Comparison of ENCODE assay signal across 13 cellular contexts in the genomic region with DNA sequence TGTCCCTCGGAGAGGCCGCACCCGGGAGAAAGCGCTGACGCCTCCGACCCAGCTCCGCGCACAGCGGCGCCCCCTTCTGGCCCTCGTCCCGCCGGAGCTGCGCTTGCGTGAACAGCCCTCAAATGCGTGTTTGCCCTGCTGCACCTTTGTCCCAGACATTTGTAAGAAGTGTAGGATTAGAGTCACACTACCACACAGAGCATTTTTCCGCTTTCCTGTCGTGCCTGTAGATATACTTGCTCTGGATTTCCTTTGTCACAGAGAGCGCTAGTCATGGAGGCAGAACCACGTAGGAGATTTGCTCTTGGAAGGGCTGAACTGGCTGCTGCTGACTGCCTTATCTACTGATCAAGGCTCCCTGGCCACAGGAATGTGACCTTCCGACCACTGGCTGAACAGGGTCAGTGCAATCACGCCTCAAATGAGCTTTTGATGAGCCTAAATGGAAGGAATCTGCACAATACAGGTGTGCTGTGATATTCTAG.
DNase-seq lines count a peak whose midpoint lies in the region; ATAC-seq, FAIRE-seq and TF ChIP-seq lines count a peak whose summit lies in the region.
"Had no signal": no experiment of that assay in that cellular context is flagged by ENCODE, and none has a peak within 500 bp of the region (broad histone marks: within the 10 kb centered on the region; RNA-seq: fewer than 3 reads in every experiment).

No MANE protein-coding gene starts in this region.

- H3K79me2 ChIP-seq in K562 (ENCODE audit: control insufficient read depth, insufficient read depth, low read length) = no peaks in the 10 kb centered on the region

- TF ChIP-seq POLR2A in K562 (conservative IDR thresholded peaks at IDR 0.05) = no peak

- POLR2A ChIA-PET in K562 (lab: Yijun Ruan, JAX) = interaction anchor here (0.5 to 0.7 kb wide), 2 partner anchors 483 to 583 kb away, joined by 3 to 4 read pairs; no protein-coding TSS in a partner anchor

- H3K27me3 ChIP-seq in K562 (ENCODE audit: control insufficient read depth in 2 of 2, insufficient read depth in 2 of 2, low read length in 2 of 2) = no peaks in the 10 kb centered on the region
- peaks cover 0 to 2% of the 10 kb centered on the region in 2 donors for H3K27me3 ChIP-seq in aorta (ENCODE audit: control insufficient read depth in 1 of 2, insufficient read depth in 2 of 2, low read length in 1 of 2)

- BruUV-seq in K562 (replicated peaks; lab: Mats Ljungman, UMichigan) = no TSS peak
- BruUV-seq in Calu3 (replicated peaks; lab: Mats Ljungman, UMichigan) = no TSS peak

- H3K4me3 ChIP-seq in GM12864 (ENCODE audit: low read depth, low read length) (no peak overlapping the region), K562 (no peak overlapping the region), aorta (ENCODE audit: low read length in 2 of 2) (no peak overlapping the region)
- H3K4me3 ChIP-seq in Jurkat, Clone E6-1 (ENCODE audit: low read length) = no peak overlapping the region

- no peak overlapping the region for H3K9ac ChIP-seq in K562 (ENCODE audit: insufficient read depth in 1 of 2, low read depth in 2 of 2, low read length in 2 of 2)

- H3K4me3 Mint-ChIP-seq in mesothelial cell of epicardium (peak overlapping the region; percentile 53), Calu3 (ENCODE audit: low read depth, unreplicated experiment) (no peak overlapping the region)
- H3K4me3 Mint-ChIP-seq: dendritic cell treated with granulocyte-macrophage colony-stimulating factor and Interleukin-4, amounts not matched to agents 40 ng/mL and 50 ng/mL, for 4 days had no signal

- DNase-seq in GM12864 (ENCODE audit: low read depth) (no peak), K562 (ENCODE audit: extremely low read depth in 1 of 4, low spot score in 3 of 4) (peak; percentile 10 to 32 (median 22)), mesothelial cell of epicardium (ENCODE audit: low spot score in 2 of 2, unreplicated experiment in 2 of 2) (peak; percentile 37 to 76), AG08395 (ENCODE audit: low spot score) (no peak), aorta (no peak), NOMO-1 (lab: John Stamatoyannopoulos, UW; ENCODE audit: unreplicated experiment in 2 of 2) (no peak), Calu3 (no peak)
- peak; percentile 4 for DNase-seq in Jurkat, Clone E6-1 (ENCODE audit: low read depth, low spot score)
- DNase-seq: NCI-H146, T-helper 1 cell had no signal

- intact Hi-C loops in K562 (cut with micrococcal nuclease) = no loop called here
- intact Hi-C loops in aorta (cut with DNase I) = no loop called here
- intact Hi-C loops in Calu3 (cut with micrococcal nuclease; ENCODE audit: unreplicated experiment) = no loop called here

- TF ChIP-seq RAD21 in K562 (CRISPR knock-in tag; conservative IDR thresholded peaks at IDR 0.05 in 1 of 2, IDR thresholded peaks at IDR 0.05 in 1 of 2) = no peak

- peaks cover 8% of the 10 kb centered on the region for H3K4me1 Mint-ChIP-seq in mesothelial cell of epicardium
- H3K4me1 Mint-ChIP-seq in Calu3 (ENCODE audit: low read depth, unreplicated experiment) = no peaks in the 10 kb centered on the region

- H3K27me3 Mint-ChIP-seq in mesothelial cell of epicardium (ENCODE audit: low read depth) (peaks cover 18% of the 10 kb centered on the region), Calu3 (ENCODE audit: unreplicated experiment) (no peaks in the 10 kb centered on the region)

- no peak for TF ChIP-seq EP300 in K562 (IDR thresholded peaks at IDR 0.05; ENCODE audit: low read length)

- H4K20me1 ChIP-seq in K562 (replicated peaks; ENCODE audit: control insufficient read depth, insufficient read depth, low read length) = no peaks in the 10 kb centered on the region

- H3K9me3 ChIP-seq in K562 (replicated peaks; ENCODE audit: control insufficient read depth, insufficient read depth, low read depth, low read length) (no peaks in the 10 kb centered on the region), aorta (ENCODE audit: control insufficient read depth, low read length) (peaks cover 3% of the 10 kb centered on the region)

- H3K9me3 Mint-ChIP-seq in mesothelial cell of epicardium (no peaks in the 10 kb centered on the region), Calu3 (ENCODE audit: low read depth, unreplicated experiment) (no peaks in the 10 kb centered on the region)
- H3K9me3 Mint-ChIP-seq: activated T-helper 2 cell treated with anti-CD3 and anti-CD28 coated beads, Interferon-gamma antibody, Interleukin-2, Interleukin-4, amounts not matched to agents 10 μg/mL and 5 μg/mL and 100 μg/mL, durations not matched to agents 14 hours and 24 hours and 36 hours; dendritic cell treated with granulocyte-macrophage colony-stimulating factor and Interleukin-4, amounts not matched to agents 40 ng/mL and 50 ng/mL, for 4 days had no signal

- WGBS in K562 (ENCODE audit: insufficient coverage, low coverage, missing lambda C conversion rate) = under 1% methylated on average over 15 of the region's 22 CpGs
- 2% methylated on average over 22 of the region's 22 CpGs for WGBS in aorta, 2 donors

- CTCF ChIA-PET in K562 (lab: Yijun Ruan, JAX; ENCODE audit: low intra/inter-chr PET ratio) = interaction anchor here (1.4 kb wide), 1 partner anchor 127 kb away, joined by 5 read pairs; no protein-coding TSS in a partner anchor
- CTCF ChIA-PET in Calu3 (lab: Charles Lee) = no interaction called here

- H3K4me1 ChIP-seq in K562 (replicated peaks in 1 of 2; ENCODE audit: control insufficient read depth in 2 of 2, insufficient read depth in 2 of 2, low read length in 2 of 2) = peaks cover 0 to 6% of the 10 kb centered on the region in 2 experiments; a peak in 1 of 5 replicates
- no peaks in the 10 kb centered on the region for H3K4me1 ChIP-seq in aorta (ENCODE audit: control insufficient read depth in 1 of 2, insufficient read depth in 2 of 2, low read length in 2 of 2)

- in situ Hi-C loops in K562 (cut with MboI) = no loop called here

- no peak for FAIRE-seq in K562 (lab: Jason Lieb, UNC)
- FAIRE-seq: G401.6 had no signal

- H3K4me2 ChIP-seq in K562 (ENCODE audit: insufficient read depth, low read length) = no peak overlapping the region

- no peak overlapping the region for H3K27ac Mint-ChIP-seq in mesothelial cell of epicardium
- no peak overlapping the region for H3K27ac Mint-ChIP-seq in Calu3 (ENCODE audit: unreplicated experiment)
- H3K27ac Mint-ChIP-seq: activated T-helper 2 cell treated with anti-CD3 and anti-CD28 coated beads, Interferon-gamma antibody, Interleukin-2, Interleukin-4, amounts not matched to agents 10 μg/mL and 5 μg/mL and 100 μg/mL, durations not matched to agents 14 hours and 24 hours and 36 hours; dendritic cell treated with granulocyte-macrophage colony-stimulating factor and Interleukin-4, amounts not matched to agents 40 ng/mL and 50 ng/mL, for 4 days had no signal

- H3K27ac ChIP-seq in K562 (ENCODE audit: extremely low read depth, low read depth, low read length) (no peak overlapping the region), aorta (ENCODE audit: low read depth in 1 of 2, low read length in 2 of 2) (no peak overlapping the region)

- no peaks in the 10 kb centered on the region for H3K36me3 ChIP-seq in K562 (ENCODE audit: control insufficient read depth, insufficient read depth, low read length)
- no peaks in the 10 kb centered on the region for H3K36me3 ChIP-seq in aorta (ENCODE audit: control insufficient read depth in 1 of 2, insufficient read depth in 2 of 2, low read length in 1 of 2)

- ATAC-seq in K562 = peak; percentile 90
- no peak for ATAC-seq in aorta (ENCODE audit: low FRiP score)

- H3K9me1 ChIP-seq in K562 (ENCODE audit: control insufficient read depth, insufficient read depth, low read length) = no peaks in the 10 kb centered on the region

- H2AFZ ChIP-seq in K562 (ENCODE audit: low read depth, low read length) = no peak overlapping the region

- H3K36me3 Mint-ChIP-seq in mesothelial cell of epicardium (no peaks in the 10 kb centered on the region), Calu3 (ENCODE audit: insufficient read depth, unreplicated experiment) (no peaks in the 10 kb centered on the region)

- TF ChIP-seq CTCF in GM12864 (IDR thresholded peaks at IDR 0.05; ENCODE audit: low read depth, low read length, missing control alignments) = peak; percentile 35
- TF ChIP-seq CTCF in K562 (IDR thresholded peaks at IDR 0.05 in 2 of 3, conservative IDR thresholded peaks at IDR 0.05 in 1 of 3; ENCODE audit: insufficient read depth in 2 of 3, low read depth in 1 of 3, low read length in 3 of 3) = peak; percentile 48 to 68 (median 57)
- TF ChIP-seq CTCF in mesothelial cell of epicardium (IDR thresholded peaks at IDR 0.05; ENCODE audit: unreplicated experiment) = peak; percentile 55
- no peak for TF ChIP-seq CTCF in Calu3 (IDR thresholded peaks at IDR 0.05; ENCODE audit: unreplicated experiment)

TF ChIP-seq in K562, 482 proteins besides CTCF, POLR2A, EP300 and RAD21 (continues in another document):
- TF ChIP-seq TARDBP (IDR thresholded peaks at IDR 0.05) (no peak), RBM15 (IDR thresholded peaks at IDR 0.05; ENCODE audit: insufficient read depth, low read length) (no peak), ZNF311 (CRISPR knock-in tag; IDR thresholded peaks at IDR 0.05) (no peak), SMC3 (conservative IDR thresholded peaks at IDR 0.05; ENCODE audit: insufficient read depth, low read depth, low read length) (0 out of 2 replicates have a peak, but pooled peaks have one; percentile 12), ESRRA (IDR thresholded peaks at IDR 0.05; ENCODE audit: borderline replicate concordance, low read depth) (peak; percentile 34; the same call in 1 of the 2 replicates), ZNF830 (CRISPR knock-in tag; IDR thresholded peaks at IDR 0.05) (no peak), TBP (optimal IDR thresholded peaks at IDR 0.05; ENCODE audit: low read depth, low read length) (no peak), ZSCAN32 (CRISPR knock-in tag; IDR thresholded peaks at IDR 0.05) (no peak)
- TF ChIP-seq, protein P1, sequence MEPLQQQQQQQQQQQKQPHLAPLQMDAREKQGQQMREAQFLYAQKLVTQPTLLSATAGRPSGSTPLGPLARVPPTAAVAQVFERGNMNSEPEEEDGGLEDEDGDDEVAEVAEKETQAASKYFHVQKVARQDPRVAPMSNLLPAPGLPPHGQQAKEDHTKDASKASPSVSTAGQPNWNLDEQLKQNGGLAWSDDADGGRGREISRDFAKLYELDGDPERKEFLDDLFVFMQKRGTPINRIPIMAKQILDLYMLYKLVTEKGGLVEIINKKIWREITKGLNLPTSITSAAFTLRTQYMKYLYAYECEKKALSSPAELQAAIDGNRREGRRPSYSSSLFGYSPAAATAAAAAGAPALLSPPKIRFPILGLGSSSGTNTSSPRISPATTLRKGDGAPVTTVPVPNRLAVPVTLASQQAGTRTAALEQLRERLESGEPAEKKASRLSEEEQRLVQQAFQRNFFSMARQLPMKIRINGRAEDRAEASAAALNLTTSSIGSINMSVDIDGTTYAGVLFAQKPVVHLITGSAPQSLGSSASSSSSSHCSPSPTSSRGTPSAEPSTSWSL (CRISPR knock-in tag; IDR thresholded peaks at IDR 0.05; ENCODE audit: borderline replicate concordance) = no peak

Comparison
In these comparisons a context has a peak if more than half of its experiments do, and no peak if none do; other contexts are left out.
1. DNase-seq: peak in Jurkat, Clone E6-1 (single experiment), K562 (4 of 4) and mesothelial cell of epicardium (2 of 2); none in GM12864 (single experiment), AG08395 (single experiment), aorta (0 of 2), NOMO-1 (0 of 2) and Calu3 (single experiment).